ENCODE assay signal across 28 cellular contexts in the genomic region with DNA sequence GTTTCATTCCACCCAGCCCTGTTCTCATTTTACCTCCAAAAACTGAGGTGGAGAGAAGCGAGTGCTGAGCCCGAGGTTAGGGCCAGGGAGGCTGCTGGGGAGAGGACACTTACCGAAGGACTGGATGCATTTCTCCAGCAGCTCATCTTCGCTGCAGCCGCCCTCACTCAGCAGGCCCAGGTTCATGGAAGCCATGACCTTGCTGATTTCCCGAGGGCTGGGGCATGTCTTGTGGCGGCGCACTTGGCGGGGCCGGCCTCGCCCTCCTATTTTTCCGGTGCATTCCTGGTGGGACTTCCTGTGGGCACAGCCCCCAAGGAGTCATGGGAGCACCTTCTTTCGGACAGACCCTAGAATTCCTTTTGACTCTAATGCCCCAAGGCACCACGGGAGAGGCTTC. TPM values are rescaled to one million over a fixed set of nuclear protein-coding genes. Genes with fewer than 3 reads are reported as not detected.
DNase-seq lines count a peak whose midpoint lies in the region; ATAC-seq, FAIRE-seq and TF ChIP-seq lines count a peak whose summit lies in the region.
"Had no signal": no experiment of that assay in that cellular context is flagged by ENCODE, and none has a peak within 500 bp of the region (broad histone marks: within the 10 kb centered on the region; RNA-seq: fewer than 3 reads in every experiment).

No MANE protein-coding gene starts in this region.

- no peak overlapping the region for H3K4me3 ChIP-seq in H7 (ENCODE audit: insufficient read depth, low read depth, low read length)
- H3K4me3 ChIP-seq in K562, result no peak overlapping the region
- H3K4me3 ChIP-seq in mesenchymal stem cell (ENCODE audit: insufficient read depth in 1 of 2, low read depth in 1 of 2, low read length in 2 of 2), result no peak overlapping the region
- H3K4me3 ChIP-seq in neutrophil (ENCODE audit: low read depth in 1 of 2, low read length in 1 of 2), result no peak overlapping the region
- no peak overlapping the region for H3K4me3 ChIP-seq in esophagus muscularis mucosa
- H3K4me3 ChIP-seq: A549, BLaER1, GM12878 had no signal

- ATAC-seq in K562, result no peak
- ATAC-seq in GM18511 (IDR thresholded peaks at IDR 0.05; ENCODE audit: unreplicated experiment), result no peak
- ATAC-seq: A549, GM12878 had no signal

- 47% methylated on average over 10 of the region's 14 CpGs for WGBS in K562 (ENCODE audit: insufficient coverage, low coverage, missing lambda C conversion rate)
- 89% methylated on average over 14 of the region's 14 CpGs for WGBS in mesenchymal stem cell
- WGBS in esophagus muscularis mucosa, result 74% methylated on average over 14 of the region's 14 CpGs

- H4K8ac ChIP-seq in mesenchymal stem cell (ENCODE audit: low read length), result peak overlapping the region; percentile 29

- H3K4me2 ChIP-seq in K562 (ENCODE audit: insufficient read depth, low read length), result no peak overlapping the region
- H3K4me2 ChIP-seq in mesenchymal stem cell (ENCODE audit: low read length, poor library complexity, severe bottlenecking), result no peak overlapping the region
- H3K4me2 ChIP-seq: A549, BLaER1 had no signal

- no peak overlapping the region for H2AFZ ChIP-seq in K562 (ENCODE audit: low read depth, low read length)
- no peak overlapping the region for H2AFZ ChIP-seq in mesenchymal stem cell (ENCODE audit: low read depth, low read length)

- H2BK120ac ChIP-seq in mesenchymal stem cell (ENCODE audit: low read depth, low read length), result no peak overlapping the region

- TF ChIP-seq RAD21 in K562 (CRISPR knock-in tag; conservative IDR thresholded peaks at IDR 0.05 in 1 of 2, IDR thresholded peaks at IDR 0.05 in 1 of 2), result no peak

- no peak overlapping the region for H4K91ac ChIP-seq in mesenchymal stem cell (ENCODE audit: low read length)

- DNase-seq in H7 (peak; percentile 55), K562 (ENCODE audit: extremely low read depth in 1 of 4, low spot score in 3 of 4) (no peak), mesenchymal stem cell (no peak), esophagus muscularis mucosa (ENCODE audit: extremely low spot score) (no peak), AG08395 (ENCODE audit: low spot score) (no peak)
- DNase-seq: BE2C; C1 segment of cervical spinal cord; CD4-positive, alpha-beta memory T cell; CD4-positive, CD25-positive, alpha-beta regulatory T cell; CD8-positive, alpha-beta memory T cell; COR-L47; DMS 273 treated with DMSO at 0.1 percent for 48 hours; DMS153; DMS53; DMS79; DND-41; EL; GDM1 had no signal

- no peak for TF ChIP-seq EP300 in K562 (IDR thresholded peaks at IDR 0.05; ENCODE audit: low read length)
- no peak for TF ChIP-seq EP300 in esophagus muscularis mucosa (IDR thresholded peaks at IDR 0.05)

- in situ Hi-C loops in K562 (cut with MboI), result no loop called here

- intact Hi-C loops in K562 (cut with micrococcal nuclease), result no loop called here
- intact Hi-C loops in esophagus muscularis mucosa (cut with DNase I), result no loop called here

- H3K27me3 ChIP-seq in H7 (ENCODE audit: control insufficient read depth, insufficient read depth, low read length) (peaks cover 7% of the 10 kb centered on the region; the same call in 1 of the 2 replicates), K562 (ENCODE audit: control insufficient read depth in 2 of 2, insufficient read depth in 2 of 2, low read length in 2 of 2) (no peaks in the 10 kb centered on the region), mesenchymal stem cell (ENCODE audit: control insufficient read depth in 1 of 2, insufficient read depth in 1 of 2, low read length in 2 of 2) (peaks cover 49 to 78% of the 10 kb centered on the region in 2 experiments), neutrophil (no peaks in the 10 kb centered on the region), esophagus muscularis mucosa (peaks cover 0 to 88% (median 12%) of the 10 kb centered on the region in 4 donors)
- H3K27me3 ChIP-seq: BE2C, BLaER1 had no signal

- H3K4me1 ChIP-seq in K562 (replicated peaks in 1 of 2; ENCODE audit: control insufficient read depth in 2 of 2, insufficient read depth in 2 of 2, low read length in 2 of 2) (peaks cover 26 to 43% of the 10 kb centered on the region in 2 experiments), mesenchymal stem cell (ENCODE audit: control insufficient read depth, insufficient read depth, low read depth, low read length) (peaks cover 8% of the 10 kb centered on the region), neutrophil (ENCODE audit: control insufficient read depth in 1 of 2, insufficient read depth in 1 of 2, low read depth in 1 of 2, low read length in 1 of 2) (peaks cover 74 to 78% of the 10 kb centered on the region in 2 experiments), esophagus muscularis mucosa (peaks cover 10 to 13% (median 12%) of the 10 kb centered on the region in 4 donors)
- H3K4me1 ChIP-seq: BE2C had no signal

- H3K14ac ChIP-seq in mesenchymal stem cell (ENCODE audit: low read length in 2 of 2), result no peak overlapping the region

- H3K9me1 ChIP-seq in K562 (ENCODE audit: control insufficient read depth, insufficient read depth, low read length), result no peaks in the 10 kb centered on the region

- H3K27ac ChIP-seq in K562 (ENCODE audit: extremely low read depth, low read depth, low read length), result no peak overlapping the region
- H3K27ac ChIP-seq in mesenchymal stem cell (ENCODE audit: low read length, poor library complexity, severe bottlenecking), result no peak overlapping the region
- H3K27ac ChIP-seq in neutrophil, result peak overlapping the region; percentile 89
- H3K27ac ChIP-seq in esophagus muscularis mucosa (replicated peaks in 1 of 4), result no peak overlapping the region
- H3K27ac ChIP-seq: 22Rv1, A549, BLaER1 had no signal

- H2AK5ac ChIP-seq in mesenchymal stem cell (ENCODE audit: low read length, severe bottlenecking), result no peak overlapping the region

- peaks cover 4% of the 10 kb centered on the region; the same call in 1 of the 3 replicates for H3K79me2 ChIP-seq in K562 (ENCODE audit: control insufficient read depth, insufficient read depth, low read length)

- POLR2A ChIA-PET in K562 (lab: Yijun Ruan, JAX), result interaction anchor here (0.7 to 1.0 kb wide), 2 partner anchors 31 to 166 kb away, joined by 3 read pairs; no protein-coding TSS in a partner anchor

- H3K4ac ChIP-seq in mesenchymal stem cell (ENCODE audit: low read depth in 1 of 2, low read length in 2 of 2), result no peak overlapping the region

- no peak overlapping the region for H3K23ac ChIP-seq in mesenchymal stem cell (ENCODE audit: low read length in 2 of 2)

- CTCF ChIA-PET in K562 (lab: Yijun Ruan, JAX; ENCODE audit: low intra/inter-chr PET ratio), result no interaction called here

- TF ChIP-seq POLR2A in K562 (conservative IDR thresholded peaks at IDR 0.05) (no peak), esophagus muscularis mucosa (IDR thresholded peaks at IDR 0.05; ENCODE audit: low read depth) (no peak)

- H3K9ac ChIP-seq in K562 (ENCODE audit: insufficient read depth in 1 of 2, low read depth in 2 of 2, low read length in 2 of 2) (peak overlapping the region in 1 of 2 experiments; percentile 65; a peak in 1 of 4 replicates), mesenchymal stem cell (ENCODE audit: low read length) (no peak overlapping the region)
- H3K9ac ChIP-seq: BLaER1 had no signal

- H2BK5ac ChIP-seq in mesenchymal stem cell (ENCODE audit: low read depth, low read length, poor library complexity, severe bottlenecking), result no peak overlapping the region

- H2BK15ac ChIP-seq in mesenchymal stem cell (ENCODE audit: low read depth, poor library complexity, severe bottlenecking), result no peak overlapping the region

- H3K79me1 ChIP-seq in mesenchymal stem cell (replicated peaks; ENCODE audit: low read length, poor library complexity, severe bottlenecking), result no peaks in the 10 kb centered on the region

- H2BK12ac ChIP-seq in mesenchymal stem cell (ENCODE audit: low read length in 2 of 2), result no peak overlapping the region

- H4K20me1 ChIP-seq in K562 (replicated peaks; ENCODE audit: control insufficient read depth, insufficient read depth, low read length), result no peaks in the 10 kb centered on the region
- H4K20me1 ChIP-seq: BLaER1 had no signal

- H3K9me3 ChIP-seq in K562 (replicated peaks; ENCODE audit: control insufficient read depth, insufficient read depth, low read depth, low read length) (no peaks in the 10 kb centered on the region), mesenchymal stem cell (ENCODE audit: control insufficient read depth, low read length) (no peaks in the 10 kb centered on the region), neutrophil (no peaks in the 10 kb centered on the region), esophagus muscularis mucosa (no peaks in the 10 kb centered on the region)
- H3K9me3 ChIP-seq: A549, BE2C, BLaER1 had no signal

- no peaks in the 10 kb centered on the region for H3K36me3 ChIP-seq in H7 (replicated peaks; ENCODE audit: control insufficient read depth, insufficient read depth, low read length)
- H3K36me3 ChIP-seq in K562 (ENCODE audit: control insufficient read depth, insufficient read depth, low read length), result no peaks in the 10 kb centered on the region
- H3K36me3 ChIP-seq in mesenchymal stem cell (ENCODE audit: control insufficient read depth in 1 of 2, insufficient read depth in 2 of 2, low read depth in 1 of 2, low read length in 2 of 2), result no peaks in the 10 kb centered on the region
- peaks cover 59% of the 10 kb centered on the region for H3K36me3 ChIP-seq in neutrophil
- H3K36me3 ChIP-seq in esophagus muscularis mucosa, result no peaks in the 10 kb centered on the region
- H3K36me3 ChIP-seq: BE2C, BLaER1 had no signal

- no peak overlapping the region for H3K18ac ChIP-seq in mesenchymal stem cell (ENCODE audit: low read depth in 1 of 2, low read length in 2 of 2)

- no peak for TF ChIP-seq CTCF in K562 (IDR thresholded peaks at IDR 0.05 in 2 of 3, conservative IDR thresholded peaks at IDR 0.05 in 1 of 3; ENCODE audit: insufficient read depth in 2 of 3, low read depth in 1 of 3, low read length in 3 of 3)
- no peak for TF ChIP-seq CTCF in neutrophil (IDR thresholded peaks at IDR 0.05)
- TF ChIP-seq CTCF in esophagus muscularis mucosa (IDR thresholded peaks at IDR 0.05), result no peak

- BruUV-seq in K562 (replicated peaks; lab: Mats Ljungman, UMichigan), result no TSS peak

- FAIRE-seq in K562 (lab: Jason Lieb, UNC), result no peak
- FAIRE-seq: A549, GM12878 had no signal

RNA-seq across cellular contexts. Expression of a gene that starts 4.2 kb away (rescaled TPM):
- total RNA-seq in H7 (2014; rRNA removed; shearing (Covaris generic)), result 1.2 and 2.1 TPM in 2 replicates
- total RNA-seq in K562 (2011; cell fraction: chromatin; rRNA removed; ENCODE audit: low replicate concordance), result 5.4 and 14.4 TPM in 2 replicates
- 6.4 and 8.8 TPM in 2 replicates for total RNA-seq in K562 (2011; cell fraction: nucleolus; rRNA removed)
- total RNA-seq in K562 (2011; cell fraction: nucleoplasm; rRNA removed), result 5.6 and 10.2 TPM in 2 replicates
- total RNA-seq in K562 (2014; rRNA removed), result 2.8 and 3.8 TPM in 2 replicates
- total RNA-seq in K562 (2014; rRNA removed; fragmentation: Illumina TruSeq; extraction: Trizol), result 1.1 TPM in 2 replicates
- total RNA-seq in K562 (2015; rRNA removed; fragmentation: Illumina TruSeq; extraction: Trizol), result 3.5 and 3.8 TPM in 2 replicates
- 3.9 TPM in 2 replicates for total RNA-seq in K562 (2021)
- polyA plus RNA-seq in K562 (2011; rRNA removed), result 4.5 and 11.4 TPM in 2 replicates
- 11.2 and 13.0 TPM in 2 replicates for polyA plus RNA-seq in K562 (2011; cell fraction: cytosol; rRNA removed)
- 23.4 and 27.1 TPM in 2 replicates for polyA plus RNA-seq in K562 (2011; cell fraction: nucleus; rRNA removed)
- polyA plus RNA-seq in K562 (2012), result 5.5 and 22.2 TPM in 2 replicates
- polyA plus RNA-seq in K562 (2014; fragmentation: Illumina TruSeq; extraction: Trizol), result 4.4 and 4.8 TPM in 2 replicates
- polyA plus RNA-seq in K562 (2014; fragmentation: Nextera tagmentation; extraction: Ambion mirVana), result under 1 TPM; 0.39 to 0.55 TPM
- 3.4 and 4.6 TPM in 2 replicates for polyA plus RNA-seq in K562 (2014; rRNA removed)
- 1.8 and 2.5 TPM in 2 replicates for polyA minus RNA-seq in K562 (2011; rRNA and poly(A)+ RNA removed)
- polyA minus RNA-seq in K562 (2011; cell fraction: cytosol; rRNA and poly(A)+ RNA removed), result 4.3 and 6.2 TPM in 2 replicates
- polyA minus RNA-seq in K562 (2011; cell fraction: nucleus; rRNA and poly(A)+ RNA removed), result 3.0 and 5.6 TPM in 2 replicates
- polyA plus RNA-seq in mesenchymal stem cell (2013, experiment 1 of 2), result not detected
- not detected for polyA plus RNA-seq in mesenchymal stem cell (2013, experiment 2 of 2)
- total RNA-seq in esophagus muscularis mucosa, result 1 to 10 TPM; 3.2 to 7.8 (median 4.4) TPM
- total RNA-seq: A172, Daoy, G401 had no signal
- polyA plus RNA-seq: CD8-positive, alpha-beta memory T cell had no signal

RNA-seq across cellular contexts. Expression of a gene that starts 11.6 kb away (rescaled TPM):
- total RNA-seq in H7 (2014; rRNA removed; shearing (Covaris generic)), result 17.9 and 25.5 TPM in 2 replicates
- total RNA-seq in K562 (2011; cell fraction: chromatin; rRNA removed; ENCODE audit: low replicate concordance), result 52.1 and 114 TPM in 2 replicates
- total RNA-seq in K562 (2011; cell fraction: nucleolus; rRNA removed), result 41.3 and 44.4 TPM in 2 replicates
- 47.0 and 64.5 TPM in 2 replicates for total RNA-seq in K562 (2011; cell fraction: nucleoplasm; rRNA removed)
- 4.6 and 5.1 TPM in 2 replicates for total RNA-seq in K562 (2014; rRNA removed)
- total RNA-seq in K562 (2014; rRNA removed; fragmentation: Illumina TruSeq; extraction: Trizol), result 2.3 and 2.9 TPM in 2 replicates
- 2.7 and 3.1 TPM in 2 replicates for total RNA-seq in K562 (2015; rRNA removed; fragmentation: Illumina TruSeq; extraction: Trizol)
- 5.3 and 7.4 TPM in 2 replicates for total RNA-seq in K562 (2021)
- polyA plus RNA-seq in K562 (2011; rRNA removed), result 3.0 and 3.7 TPM in 2 replicates
- polyA plus RNA-seq in K562 (2011; cell fraction: cytosol; rRNA removed), result 3.6 and 4.2 TPM in 2 replicates
- 23.2 and 44.6 TPM in 2 replicates for polyA plus RNA-seq in K562 (2011; cell fraction: nucleus; rRNA removed)
- polyA plus RNA-seq in K562 (2012), result 6.7 and 7.4 TPM in 2 replicates
- 6.0 and 7.4 TPM in 2 replicates for polyA plus RNA-seq in K562 (2014; fragmentation: Illumina TruSeq; extraction: Trizol)
- under 1 TPM; 0.11 to 0.58 TPM for polyA plus RNA-seq in K562 (2014; fragmentation: Nextera tagmentation; extraction: Ambion mirVana)
- polyA plus RNA-seq in K562 (2014; rRNA removed), result 5.6 and 6.6 TPM in 2 replicates
- 2.7 and 10.5 TPM in 2 replicates for polyA minus RNA-seq in K562 (2011; rRNA and poly(A)+ RNA removed)
- 3.2 and 9.9 TPM in 2 replicates for polyA minus RNA-seq in K562 (2011; cell fraction: cytosol; rRNA and poly(A)+ RNA removed)
- 9.3 and 13.7 TPM in 2 replicates for polyA minus RNA-seq in K562 (2011; cell fraction: nucleus; rRNA and poly(A)+ RNA removed)
- polyA plus RNA-seq in mesenchymal stem cell (2013, experiment 1 of 2), result 0.01 TPM
- polyA plus RNA-seq in mesenchymal stem cell (2013, experiment 2 of 2), result not detected
- total RNA-seq in esophagus muscularis mucosa, result 1 to 10 TPM in 3 of 4 donors, under 1 TPM in 1; 0.99 to 4.0 (median 2.7) TPM
- total RNA-seq: A172 had no signal

RNA-seq across cellular contexts. Expression of a gene that starts 19.0 kb away (rescaled TPM):
- total RNA-seq in H7 (2014; rRNA removed; shearing (Covaris generic)), result 4.6 and 6.4 TPM in 2 replicates
- 20.3 and 72.0 TPM in 2 replicates for total RNA-seq in K562 (2011; cell fraction: chromatin; rRNA removed; ENCODE audit: low replicate concordance)
- 76.2 and 91.1 TPM in 2 replicates for total RNA-seq in K562 (2011; cell fraction: nucleolus; rRNA removed)
- total RNA-seq in K562 (2011; cell fraction: nucleoplasm; rRNA removed), result 41.2 and 45.5 TPM in 2 replicates
- total RNA-seq in K562 (2014; rRNA removed) (28.3 and 31.2 TPM in 2 replicates), K562 (2014; rRNA removed; fragmentation: Illumina TruSeq; extraction: Trizol) (6.8 and 7.2 TPM in 2 replicates), K562 (2015; rRNA removed; fragmentation: Illumina TruSeq; extraction: Trizol) (12.6 and 13.7 TPM in 2 replicates), K562 (2021) (26.0 and 26.7 TPM in 2 replicates), esophagus muscularis mucosa (10 to 100 TPM; 16.2 to 22.0 (median 19.7) TPM)
- polyA plus RNA-seq in K562 (2011; rRNA removed) (16.0 and 22.7 TPM in 2 replicates), K562 (2014; fragmentation: Illumina TruSeq; extraction: Trizol) (9.6 and 13.1 TPM in 2 replicates), K562 (2014; fragmentation: Nextera tagmentation; extraction: Ambion mirVana) (1 to 10 TPM; 1.7 to 4.3 TPM), K562 (2014; rRNA removed) (40.8 and 43.8 TPM in 2 replicates)
- polyA plus RNA-seq in K562 (2011; cell fraction: cytosol; rRNA removed), result 25.2 and 53.5 TPM in 2 replicates
- polyA plus RNA-seq in K562 (2011; cell fraction: nucleus; rRNA removed), result 72.4 and 115 TPM in 2 replicates
- 18.2 and 37.7 TPM in 2 replicates for polyA plus RNA-seq in K562 (2012)
- 3.4 and 5.0 TPM in 2 replicates for polyA minus RNA-seq in K562 (2011; rRNA and poly(A)+ RNA removed)
- 17.2 and 20.5 TPM in 2 replicates for polyA minus RNA-seq in K562 (2011; cell fraction: cytosol; rRNA and poly(A)+ RNA removed)
- 17.5 and 23.6 TPM in 2 replicates for polyA minus RNA-seq in K562 (2011; cell fraction: nucleus; rRNA and poly(A)+ RNA removed)
- polyA plus RNA-seq in mesenchymal stem cell (2013, experiment 1 of 2), result 9.3 TPM
- polyA plus RNA-seq in mesenchymal stem cell (2013, experiment 2 of 2), result 9.1 TPM

RNA-seq across cellular contexts. Expression of a gene that starts 33.4 kb away (rescaled TPM):
- 1.6 and 4.2 TPM in 2 replicates for total RNA-seq in H7 (2014; rRNA removed; shearing (Covaris generic))
- 7.2 and 10.1 TPM in 2 replicates for total RNA-seq in K562 (2011; cell fraction: chromatin; rRNA removed; ENCODE audit: low replicate concordance)
- 3.6 and 6.3 TPM in 2 replicates for total RNA-seq in K562 (2011; cell fraction: nucleolus; rRNA removed)
- 4.3 and 11.0 TPM in 2 replicates for total RNA-seq in K562 (2011; cell fraction: nucleoplasm; rRNA removed)
- total RNA-seq in K562 (2014; rRNA removed) (0.05 and 0.41 TPM in 2 replicates), K562 (2014; rRNA removed; fragmentation: Illumina TruSeq; extraction: Trizol) (0.32 and 0.36 TPM in 2 replicates), K562 (2015; rRNA removed; fragmentation: Illumina TruSeq; extraction: Trizol) (0.15 and 0.25 TPM in 2 replicates), K562 (2021) (0.81 and 0.95 TPM in 2 replicates), esophagus muscularis mucosa (under 1 TPM; 0.46 to 0.83 (median 0.59) TPM)
- polyA plus RNA-seq in K562 (2011; rRNA removed) (0.47 and 0.62 TPM in 2 replicates), K562 (2014; fragmentation: Illumina TruSeq; extraction: Trizol) (0.30 and 0.89 TPM in 2 replicates), K562 (2014; fragmentation: Nextera tagmentation; extraction: Ambion mirVana) (under 1 TPM; 0.21 to 0.25 TPM), K562 (2014; rRNA removed) (0.63 and 1.3 TPM in 2 replicates)
- polyA plus RNA-seq in K562 (2011; cell fraction: cytosol; rRNA removed), result 0.57 and 0.58 TPM in 2 replicates
- 3.0 and 4.3 TPM in 2 replicates for polyA plus RNA-seq in K562 (2011; cell fraction: nucleus; rRNA removed)
- 0.70 and 3.0 TPM in 2 replicates for polyA plus RNA-seq in K562 (2012)
- polyA minus RNA-seq in K562 (2011; rRNA and poly(A)+ RNA removed), result 0.03 and 0.39 TPM in 2 replicates
- polyA minus RNA-seq in K562 (2011; cell fraction: cytosol; rRNA and poly(A)+ RNA removed), result not detected in 2 replicates
- 0.89 and 1.3 TPM in 2 replicates for polyA minus RNA-seq in K562 (2011; cell fraction: nucleus; rRNA and poly(A)+ RNA removed)
- polyA plus RNA-seq in mesenchymal stem cell (2013, experiment 1 of 2), result 12.8 TPM
- polyA plus RNA-seq in mesenchymal stem cell (2013, experiment 2 of 2), result 11.8 TPM
- polyA plus RNA-seq: CD14-positive monocyte; CD8-positive, alpha-beta memory T cell had no signal

RNA-seq across cellular contexts. Expression of a gene that starts 34.0 kb away (rescaled TPM):
- 0.11 and 0.21 TPM in 2 replicates for total RNA-seq in H7 (2014; rRNA removed; shearing (Covaris generic))
- 0.12 TPM in 1 of 2 replicates, not detected in the other for total RNA-seq in K562 (2011; cell fraction: chromatin; rRNA removed; ENCODE audit: low replicate concordance)
- total RNA-seq in K562 (2011; cell fraction: nucleolus; rRNA removed), result 0.50 TPM in 1 of 2 replicates, not detected in the other
- 0.15 TPM in 1 of 2 replicates, not detected in the other for total RNA-seq in K562 (2011; cell fraction: nucleoplasm; rRNA removed)
- total RNA-seq in K562 (2014; rRNA removed), result not detected in 2 replicates
- total RNA-seq in K562 (2014; rRNA removed; fragmentation: Illumina TruSeq; extraction: Trizol), result not detected in 2 replicates
- total RNA-seq in K562 (2015; rRNA removed; fragmentation: Illumina TruSeq; extraction: Trizol), result not detected in 2 replicates
- 0.25 and 0.33 TPM in 2 replicates for total RNA-seq in K562 (2021)
- 0.12 TPM in 1 of 2 replicates, not detected in the other for polyA plus RNA-seq in K562 (2011; rRNA removed)
- polyA plus RNA-seq in K562 (2011; cell fraction: cytosol; rRNA removed), result 0.03 and 0.04 TPM in 2 replicates
- polyA plus RNA-seq in K562 (2011; cell fraction: nucleus; rRNA removed), result 0.46 and 0.63 TPM in 2 replicates
- 0.52 and 0.94 TPM in 2 replicates for polyA plus RNA-seq in K562 (2012)
- polyA plus RNA-seq in K562 (2014; fragmentation: Illumina TruSeq; extraction: Trizol), result not detected in 2 replicates
- not detected for polyA plus RNA-seq in K562 (2014; fragmentation: Nextera tagmentation; extraction: Ambion mirVana)
- polyA plus RNA-seq in K562 (2014; rRNA removed), result 0.15 and 0.16 TPM in 2 replicates
- not detected in 2 replicates for polyA minus RNA-seq in K562 (2011; rRNA and poly(A)+ RNA removed)
- not detected in 2 replicates for polyA minus RNA-seq in K562 (2011; cell fraction: cytosol; rRNA and poly(A)+ RNA removed)
- 0.54 TPM in 1 of 2 replicates, not detected in the other for polyA minus RNA-seq in K562 (2011; cell fraction: nucleus; rRNA and poly(A)+ RNA removed)
- 1.7 TPM for polyA plus RNA-seq in mesenchymal stem cell (2013, experiment 1 of 2)
- 1.5 TPM for polyA plus RNA-seq in mesenchymal stem cell (2013, experiment 2 of 2)
- 1 to 10 TPM in 1 of 4 donors, under 1 TPM in 2, not detected in 1; 0.33 to 2.2 (median 0.91) TPM for total RNA-seq in esophagus muscularis mucosa
- total RNA-seq: Daoy, GM12878 had no signal
- polyA plus RNA-seq: CD4-positive, alpha-beta memory T cell; CD4-positive, CD25-positive, alpha-beta regulatory T cell; CD8-positive, alpha-beta memory T cell; GM12878 had no signal
